ENCODE assay signal across 8 cellular contexts in genomic region chr7:65509368-65510186, GRCh38.
DNase-seq lines count a peak whose midpoint lies in the region; ATAC-seq and TF ChIP-seq lines count a peak whose summit lies in the region.

No MANE protein-coding gene starts in this region.

- peak overlapping the region; percentile 52 for H3K4me3 Mint-ChIP-seq in MCF 10A (ENCODE audit: unreplicated experiment)

- ATAC-seq in HG02678 (IDR thresholded peaks at IDR 0.05; ENCODE audit: unreplicated experiment) (no peak), body of pancreas (no peak), HG03025 (IDR thresholded peaks at IDR 0.05; ENCODE audit: low FRiP score, unreplicated experiment) (no peak)

- no TSS peak for BruUV-seq in MCF 10A (replicated peaks; lab: Mats Ljungman, UMichigan)

- TF ChIP-seq POLR2A in body of pancreas (IDR thresholded peaks at IDR 0.05): no peak

- POLR2A ChIA-PET in MCF 10A (lab: Yijun Ruan, JAX): interaction anchor here (0.6 kb wide), 2 partner anchors 681 to 1112 kb away, joined by 3 read pairs; no protein-coding TSS in a partner anchor

- intact Hi-C loops in MCF 10A (cut with micrococcal nuclease): no loop called here
- intact Hi-C loops in body of pancreas (cut with DNase I): no loop called here

- peak overlapping the region; percentile 62 for H3K4me3 ChIP-seq in BLaER1
- peak overlapping the region; percentile 35 for H3K4me3 ChIP-seq in LNCaP clone FGC (ENCODE audit: low read depth, low read length)
- H3K4me3 ChIP-seq in mucosa of rectum (ENCODE audit: low read length in 2 of 2): peak overlapping the region; percentile 16 to 50
- peak overlapping the region in 1 of 2 donors; percentile 24 for H3K4me3 ChIP-seq in body of pancreas

- WGBS in body of pancreas, 2 donors: 2 to 3% methylated on average over 83 to 85 of the region's 85 CpGs

- H3K9me3 Mint-ChIP-seq in MCF 10A (ENCODE audit: unreplicated experiment): no peaks in the 10 kb centered on the region

- H3K27ac Mint-ChIP-seq in MCF 10A (ENCODE audit: low read depth, unreplicated experiment): no peak overlapping the region

- no peaks in the 10 kb centered on the region for H3K4me1 Mint-ChIP-seq in MCF 10A (ENCODE audit: insufficient read depth, unreplicated experiment)

- H3K36me3 Mint-ChIP-seq in MCF 10A (ENCODE audit: insufficient read depth, unreplicated experiment): no peaks in the 10 kb centered on the region

- H3K27me3 ChIP-seq in BLaER1 (peaks cover 39% of the 10 kb centered on the region), mucosa of rectum (ENCODE audit: control insufficient read depth in 2 of 2, insufficient read depth in 2 of 2, low read length in 2 of 2) (peaks cover 5 to 14% of the 10 kb centered on the region in 2 donors), body of pancreas (peaks cover 5 to 23% of the 10 kb centered on the region in 2 donors)

- DNase-seq in LNCaP clone FGC (ENCODE audit: low read depth) (no peak), MCF 10A (ENCODE audit: unreplicated experiment) (no peak), body of pancreas (no peak)
- no peak for DNase-seq in central memory CD4-positive, alpha-beta T cell

- H3K9me3 ChIP-seq in BLaER1 (no peaks in the 10 kb centered on the region), mucosa of rectum (ENCODE audit: control insufficient read depth in 2 of 2, low read length in 2 of 2) (no peaks in the 10 kb centered on the region), body of pancreas (no peaks in the 10 kb centered on the region)

- CTCF ChIA-PET in MCF 10A (lab: Yijun Ruan, JAX): no interaction called here

- H3K4me1 ChIP-seq in BLaER1 (peaks cover 10% of the 10 kb centered on the region), mucosa of rectum (ENCODE audit: control insufficient read depth in 2 of 2, insufficient read depth in 2 of 2, low read length in 2 of 2) (peaks cover 2 to 4% of the 10 kb centered on the region in 2 donors), body of pancreas (peaks cover 15% of the 10 kb centered on the region)

- TF ChIP-seq CTCF in LNCaP clone FGC (IDR thresholded peaks at IDR 0.05; ENCODE audit: control insufficient read depth, extremely low read depth, insufficient read depth) (no peak), MCF 10A (IDR thresholded peaks at IDR 0.05; ENCODE audit: unreplicated experiment) (no peak), body of pancreas (IDR thresholded peaks at IDR 0.05) (no peak)

- H3K4me2 ChIP-seq in BLaER1: peak overlapping the region; percentile 88

- H3K9ac ChIP-seq in BLaER1 (0 out of 2 replicates have a peak overlapping the region, but pooled peaks have one; percentile 2), mucosa of rectum (ENCODE audit: low read depth in 1 of 2, low read length in 2 of 2) (no peak overlapping the region)

- H3K27ac ChIP-seq in BLaER1 (no peak overlapping the region), mucosa of rectum (ENCODE audit: low read depth in 2 of 2, low read length in 2 of 2) (no peak overlapping the region), body of pancreas (no peak overlapping the region)

- peaks cover 30% of the 10 kb centered on the region for H3K27me3 Mint-ChIP-seq in MCF 10A (ENCODE audit: insufficient read depth, unreplicated experiment)

- H4K20me1 ChIP-seq in BLaER1: peaks cover 22% of the 10 kb centered on the region

- H3K36me3 ChIP-seq in BLaER1 (no peaks in the 10 kb centered on the region), mucosa of rectum (ENCODE audit: control insufficient read depth in 2 of 2, insufficient read depth in 2 of 2, low read length in 2 of 2) (no peaks in the 10 kb centered on the region), body of pancreas (replicated peaks in 1 of 2; ENCODE audit: insufficient read depth in 1 of 2, low read depth in 2 of 2) (no peaks in the 10 kb centered on the region)
